Comparison of ENCODE assay signal across 28 cellular contexts in the genomic region with DNA sequence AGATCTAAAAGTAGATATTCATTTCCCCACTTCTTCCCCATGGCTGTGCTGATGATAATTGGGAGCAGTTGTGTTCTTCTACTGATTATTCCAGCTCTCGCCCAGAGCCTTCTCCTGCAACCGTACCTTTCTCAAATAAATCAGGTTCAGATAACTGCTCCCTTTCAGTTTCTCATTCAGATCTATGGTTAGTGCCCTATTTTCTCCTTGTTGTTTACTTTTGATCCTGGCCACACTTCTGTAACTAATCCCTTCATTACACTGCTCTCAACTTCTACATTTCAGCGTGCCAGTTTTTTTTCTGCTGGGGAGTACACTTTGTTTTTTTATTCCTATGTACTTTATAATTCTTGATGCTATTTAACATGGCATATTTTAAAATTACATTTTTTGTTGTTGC.
"Had no signal": no experiment of that assay in that cellular context is flagged by ENCODE, and none has a peak within 500 bp of the region (broad histone marks: within the 10 kb centered on the region; RNA-seq: fewer than 3 reads in every experiment).

No MANE protein-coding gene starts in this region.

- H3K9me3 Mint-ChIP-seq: activated CD4-positive, alpha-beta memory T cell treated with anti-CD3 and anti-CD28 coated beads for 36 hours; activated naive CD4-positive, alpha-beta T cell treated with anti-CD3 and anti-CD28 coated beads, Interleukin-2, amount 10 ng/mL, durations not matched to agents 7 days and 5 days; activated naive CD8-positive, alpha-beta T cell treated with anti-CD3 and anti-CD28 coated beads, Interleukin-2, amount 10 ng/mL, durations not matched to agents 7 days and 5 days; brain had no signal

- H3K9me3 ChIP-seq: ascending aorta, breast epithelium, colonic mucosa, esophagus squamous epithelium, gastroesophageal sphincter had no signal

- H3K27ac Mint-ChIP-seq: activated CD4-positive, alpha-beta memory T cell treated with anti-CD3 and anti-CD28 coated beads for 36 hours; activated CD4-positive, alpha-beta T cell treated with anti-CD3 and anti-CD28 coated beads for 36 hours; activated CD4-positive, alpha-beta T cell treated with anti-CD3 and anti-CD28 coated beads, Interleukin-2, amount 10 ng/mL, durations not matched to agents 24 days and 14 days; activated CD8-positive, alpha-beta memory T cell treated with anti-CD3 and anti-CD28 coated beads, Interleukin-2, amount 10 ng/mL, durations not matched to agents 7 days and 5 days; activated CD8-positive, alpha-beta T cell treated with anti-CD3 and anti-CD28 coated beads, Interleukin-2, amount 10 ng/mL, durations not matched to agents 7 days and 5 days; activated naive CD4-positive, alpha-beta T cell treated with anti-CD3 and anti-CD28 coated beads, Interleukin-2, amount 10 ng/mL, durations not matched to agents 7 days and 5 days; activated naive CD4-positive, alpha-beta T cell treated with anti-CD3 and anti-CD28 coated beads, Interleukin-2, amount 50 U/mL, for 72 hours; activated naive CD8-positive, alpha-beta T cell treated with anti-CD3 and anti-CD28 coated beads, Interleukin-2, amount 10 ng/mL, durations not matched to agents 7 days and 5 days; brain had no signal

- H3K27ac ChIP-seq: ascending aorta, breast epithelium, cardiac muscle cell, colonic mucosa, epithelial cell of prostate, esophagus squamous epithelium, gastroesophageal sphincter had no signal

- ATAC-seq: activated CD4-positive, alpha-beta T cell treated with anti-CD3 and anti-CD28 coated beads for 36 hours; activated CD8-positive, alpha-beta memory T cell treated with anti-CD3 and anti-CD28 coated beads, Interleukin-2, amount 10 ng/mL, durations not matched to agents 7 days and 5 days; activated CD8-positive, alpha-beta T cell treated with anti-CD3 and anti-CD28 coated beads, Interleukin-2, amount 10 ng/mL, durations not matched to agents 7 days and 5 days; activated naive CD4-positive, alpha-beta T cell treated with anti-CD3 and anti-CD28 coated beads, Interleukin-2, amount 50 U/mL, for 72 hours; gastroesophageal sphincter had no signal

- H3K4me3 ChIP-seq: ascending aorta, breast epithelium, cardiac muscle cell, colonic mucosa, esophagus squamous epithelium, gastroesophageal sphincter had no signal

- H3K4me3 Mint-ChIP-seq: activated CD4-positive, alpha-beta memory T cell treated with anti-CD3 and anti-CD28 coated beads for 36 hours; activated CD4-positive, alpha-beta T cell treated with anti-CD3 and anti-CD28 coated beads for 36 hours; activated CD4-positive, alpha-beta T cell treated with anti-CD3 and anti-CD28 coated beads, Interleukin-2, amount 10 ng/mL, durations not matched to agents 24 days and 14 days; activated CD8-positive, alpha-beta memory T cell treated with anti-CD3 and anti-CD28 coated beads, Interleukin-2, amount 10 ng/mL, durations not matched to agents 7 days and 5 days; activated CD8-positive, alpha-beta T cell treated with anti-CD3 and anti-CD28 coated beads, Interleukin-2, amount 10 ng/mL, durations not matched to agents 7 days and 5 days; activated naive CD4-positive, alpha-beta T cell treated with anti-CD3 and anti-CD28 coated beads, Interleukin-2, amount 10 ng/mL, durations not matched to agents 7 days and 5 days; activated naive CD8-positive, alpha-beta T cell treated with anti-CD3 and anti-CD28 coated beads, Interleukin-2, amount 10 ng/mL, durations not matched to agents 7 days and 5 days; brain had no signal

- H3K27me3 ChIP-seq: ascending aorta, breast epithelium, cardiac muscle cell, colonic mucosa, esophagus squamous epithelium, gastroesophageal sphincter had no signal

- DNase-seq: activated CD4-positive, alpha-beta memory T cell treated with anti-CD3 and anti-CD28 coated beads for 36 hours; activated CD4-positive, alpha-beta T cell treated with anti-CD3 and anti-CD28 coated beads for 36 hours; activated CD4-positive, alpha-beta T cell treated with anti-CD3 and anti-CD28 coated beads, Interleukin-2, amount 10 ng/mL, durations not matched to agents 24 days and 14 days; activated CD4-positive, CD25-positive, alpha-beta regulatory T cell; activated CD4-positive, CD25-positive, alpha-beta regulatory T cell treated with anti-CD3 and anti-CD28 coated beads, Interleukin-2, amount 50 U/mL, for 72 hours; activated CD8-positive, alpha-beta memory T cell treated with anti-CD3 and anti-CD28 coated beads, Interleukin-2, amount 10 ng/mL, durations not matched to agents 7 days and 5 days; activated CD8-positive, alpha-beta memory T cell treated with anti-CD3 and anti-CD28 coated beads, Interleukin-2, amount 50 U/mL, for 4 hours; activated CD8-positive, alpha-beta T cell treated with anti-CD3 and anti-CD28 coated beads, Interleukin-2, amount 10 ng/mL, durations not matched to agents 7 days and 5 days; activated gamma-delta T cell; activated naive CD4-positive, alpha-beta T cell; activated naive CD4-positive, alpha-beta T cell treated with anti-CD3 and anti-CD28 coated beads, Interleukin-2, amount 10 ng/mL, durations not matched to agents 7 days and 5 days; activated naive CD8-positive, alpha-beta T cell treated with anti-CD3 and anti-CD28 coated beads, Interleukin-2, amount 10 ng/mL, durations not matched to agents 7 days and 5 days; activated T-cell treated with anti-CD3 and anti-CD28 coated beads, Interleukin-2, amount 50 U/mL, for 1 hour; activated T-cell treated with anti-CD3 and anti-CD28 coated beads, Interleukin-2, amount 50 U/mL, for 48 hours; central memory CD4-positive, alpha-beta T cell; cerebellar nuclear complex; colonic mucosa; effector CD8-positive, alpha-beta T cell; esophagus squamous epithelium; foreskin melanocyte; T-helper 2 cell had no signal

- H3K27me3 Mint-ChIP-seq: activated CD4-positive, alpha-beta memory T cell treated with anti-CD3 and anti-CD28 coated beads for 36 hours had no signal

- H3K36me3 ChIP-seq: ascending aorta, breast epithelium, cardiac muscle cell, colonic mucosa, esophagus squamous epithelium, gastroesophageal sphincter had no signal
